In the genomic region with DNA sequence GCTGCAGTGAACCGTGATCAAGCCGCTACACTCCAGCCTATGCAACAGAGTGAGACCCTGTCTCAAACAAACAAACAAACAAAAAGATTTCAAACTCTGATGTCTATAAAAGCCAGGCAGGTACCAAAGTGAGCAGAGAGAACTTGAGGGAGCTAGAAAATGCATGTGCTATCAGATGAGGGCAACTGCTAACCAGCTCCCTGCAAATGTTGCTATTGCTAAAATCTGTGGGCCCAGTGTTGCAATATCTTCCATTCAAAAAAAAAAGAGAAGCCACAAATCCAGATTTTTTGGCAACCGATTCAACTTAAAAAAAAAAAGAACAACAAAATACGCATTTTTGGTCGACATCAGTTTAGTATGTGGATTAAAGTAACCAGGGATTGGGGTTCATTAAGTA, we compare ENCODE assay signal across 9 cellular contexts. TPM values are rescaled to one million over a fixed set of nuclear protein-coding genes. Genes with fewer than 3 reads are reported as not detected.
DNase-seq lines count a peak whose midpoint lies in the region; ATAC-seq and TF ChIP-seq lines count a peak whose summit lies in the region.
"Had no signal": no experiment of that assay in that cellular context is flagged by ENCODE, and none has a peak within 500 bp of the region (broad histone marks: within the 10 kb centered on the region; RNA-seq: fewer than 3 reads in every experiment).

No MANE protein-coding gene starts in this region.

- H3F3A ChIP-seq in OCI-LY1 (ENCODE audit: insufficient read depth, low read length) = peaks cover 7% of the 10 kb centered on the region; the same call in 1 of the 2 replicates

- no peaks in the 10 kb centered on the region for H3K9me3 Mint-ChIP-seq in endodermal cell

- DNase-seq in left ventricle myocardium inferior = no peak
- DNase-seq in Right ventricle myocardium inferior (ENCODE audit: missing footprints) = no peak
- DNase-seq in endodermal cell = no peak
- no peak for DNase-seq in upper lobe of left lung
- DNase-seq in iPS-NIHi7 (ENCODE audit: extremely low spot score) = no peak
- no peak for DNase-seq in GDM1 (lab: John Stamatoyannopoulos, UW)
- DNase-seq: activated gamma-delta T cell treated with Interleukin-2 at 50 U/mL for 16 hours had no signal

- 95 to 100% methylated on average over 2 to 5 of the region's 5 CpGs for WGBS in endodermal cell (ENCODE audit: insufficient coverage in 1 of 2, insufficient read length in 1 of 2), 2 experiments
- WGBS in upper lobe of left lung, 2 donors = 77% methylated on average over 5 of the region's 5 CpGs

- H3K9ac ChIP-seq in OCI-LY1 (ENCODE audit: low read length) (0 out of 2 replicates have a peak overlapping the region, but pooled peaks have one; percentile 23), endodermal cell (ENCODE audit: extremely low read depth, low read length, poor library complexity, severe bottlenecking) (no peak overlapping the region)

- H3K9me3 ChIP-seq in left ventricle myocardium inferior (replicated peaks) = no peaks in the 10 kb centered on the region
- H3K9me3 ChIP-seq in OCI-LY1 (ENCODE audit: low read length) = no peaks in the 10 kb centered on the region
- H3K9me3 ChIP-seq in endodermal cell (ENCODE audit: control insufficient read depth, low read length) = no peaks in the 10 kb centered on the region
- no peaks in the 10 kb centered on the region for H3K9me3 ChIP-seq in upper lobe of left lung

- H3K4me1 Mint-ChIP-seq in endodermal cell = peaks cover 15% of the 10 kb centered on the region

- intact Hi-C loops in left ventricle myocardium inferior (cut with micrococcal nuclease) = no loop called here
- intact Hi-C loops in Right ventricle myocardium inferior (cut with DNase I) = no loop called here

- peaks cover 89% of the 10 kb centered on the region for H3K4me1 ChIP-seq in left ventricle myocardium inferior
- H3K4me1 ChIP-seq in OCI-LY1 (ENCODE audit: insufficient read depth, low read length, severe bottlenecking) = peaks cover 56% of the 10 kb centered on the region
- H3K4me1 ChIP-seq in endodermal cell (ENCODE audit: control insufficient read depth, insufficient read depth, low read length) = peaks cover 4% of the 10 kb centered on the region
- H3K4me1 ChIP-seq in upper lobe of left lung = peaks cover 62 to 93% (median 65%) of the 10 kb centered on the region in 4 donors

- H3K4me3 ChIP-seq in left ventricle myocardium inferior = no peak overlapping the region
- peak overlapping the region; percentile 19 for H3K4me3 ChIP-seq in OCI-LY1 (ENCODE audit: low read depth, low read length, poor library complexity, severe bottlenecking)
- H3K4me3 ChIP-seq in endodermal cell (ENCODE audit: low read length) = no peak overlapping the region
- H3K4me3 ChIP-seq in upper lobe of left lung = no peak overlapping the region

- peaks cover 46% of the 10 kb centered on the region for H3K36me3 Mint-ChIP-seq in endodermal cell (ENCODE audit: low read depth)

- no peak for TF ChIP-seq EP300 in upper lobe of left lung (IDR thresholded peaks at IDR 0.05)

- no peaks in the 10 kb centered on the region for H4K20me1 ChIP-seq in OCI-LY1 (ENCODE audit: insufficient read depth, low read length)

- H3K27ac Mint-ChIP-seq in endodermal cell = peak overlapping the region; percentile 35

- no peaks in the 10 kb centered on the region for H3K9me2 ChIP-seq in OCI-LY1 (ENCODE audit: low read depth, low read length)

- no peaks in the 10 kb centered on the region for H3K27me3 Mint-ChIP-seq in endodermal cell (ENCODE audit: insufficient read depth)

- H3K79me2 ChIP-seq in OCI-LY1 (ENCODE audit: insufficient read depth, low read length) = peaks cover 67% of the 10 kb centered on the region

- TF ChIP-seq CTCF in left ventricle myocardium inferior (IDR thresholded peaks at IDR 0.05; ENCODE audit: borderline replicate concordance) = no peak
- no peak for TF ChIP-seq CTCF in OCI-LY1 (IDR thresholded peaks at IDR 0.05; ENCODE audit: low read length)
- TF ChIP-seq CTCF in endodermal cell (conservative IDR thresholded peaks at IDR 0.05) = no peak
- TF ChIP-seq CTCF in upper lobe of left lung (IDR thresholded peaks at IDR 0.05) = no peak

- no peak overlapping the region for H3K4me3 Mint-ChIP-seq in endodermal cell

- H3K4me2 ChIP-seq in OCI-LY1 (ENCODE audit: low read length) = peak overlapping the region; percentile 47

- H3K36me3 ChIP-seq in left ventricle myocardium inferior = peaks cover 15% of the 10 kb centered on the region
- H3K36me3 ChIP-seq in OCI-LY1 (ENCODE audit: insufficient read depth, low read length) = peaks cover 29% of the 10 kb centered on the region; the same call in 1 of the 2 replicates
- peaks cover 53% of the 10 kb centered on the region for H3K36me3 ChIP-seq in endodermal cell (ENCODE audit: control insufficient read depth, insufficient read depth, low read length)
- H3K36me3 ChIP-seq in upper lobe of left lung = peaks cover 0 to 15% (median 2%) of the 10 kb centered on the region in 4 donors

- H3K27me3 ChIP-seq in left ventricle myocardium inferior (ENCODE audit: low read depth) (no peaks in the 10 kb centered on the region), OCI-LY1 (ENCODE audit: insufficient read depth, low read length) (no peaks in the 10 kb centered on the region), endodermal cell (ENCODE audit: control insufficient read depth, insufficient read depth, low read length, poor library complexity, severe bottlenecking) (no peaks in the 10 kb centered on the region), upper lobe of left lung (no peaks in the 10 kb centered on the region)

- TF ChIP-seq POLR2A in upper lobe of left lung (IDR thresholded peaks at IDR 0.05) = no peak

- no peak for ATAC-seq in Right ventricle myocardium inferior
- no peak for ATAC-seq in upper lobe of left lung (ENCODE audit: low FRiP score in 2 of 2)
- ATAC-seq in HG03025 (IDR thresholded peaks at IDR 0.05; ENCODE audit: low FRiP score, unreplicated experiment) = no peak

- H3K27ac ChIP-seq in left ventricle myocardium inferior (replicated peaks) = peak overlapping the region; percentile 74
- peak overlapping the region; percentile 76 for H3K27ac ChIP-seq in OCI-LY1 (ENCODE audit: low read depth, low read length, poor library complexity, severe bottlenecking)
- H3K27ac ChIP-seq in endodermal cell (ENCODE audit: low read depth, low read length) = no peak overlapping the region
- H3K27ac ChIP-seq in upper lobe of left lung = peak overlapping the region in 3 of 4 donors; percentile 37 to 68 (median 57)

- H2AFZ ChIP-seq in OCI-LY1 (ENCODE audit: low read length) = no peak overlapping the region

RNA-seq across cellular contexts. Expression of gene UBE2D2, which starts 5.5 kb away (rescaled TPM):
- total RNA-seq in left ventricle myocardium inferior (110 TPM), Right ventricle myocardium inferior (116 TPM), endodermal cell (100 to 1,000 TPM; 172 to 202 TPM), upper lobe of left lung (100 to 1,000 TPM in 1 of 6 donors, 10 to 100 TPM in 5; 61.8 to 106 (median 86.7) TPM)
- polyA plus RNA-seq in endodermal cell (2013, experiment 1 of 2) = 211 TPM
- polyA plus RNA-seq in endodermal cell (2013, experiment 2 of 2) = 191 TPM
